8 cellular contexts compared by ENCODE assay signal in the genomic region with DNA sequence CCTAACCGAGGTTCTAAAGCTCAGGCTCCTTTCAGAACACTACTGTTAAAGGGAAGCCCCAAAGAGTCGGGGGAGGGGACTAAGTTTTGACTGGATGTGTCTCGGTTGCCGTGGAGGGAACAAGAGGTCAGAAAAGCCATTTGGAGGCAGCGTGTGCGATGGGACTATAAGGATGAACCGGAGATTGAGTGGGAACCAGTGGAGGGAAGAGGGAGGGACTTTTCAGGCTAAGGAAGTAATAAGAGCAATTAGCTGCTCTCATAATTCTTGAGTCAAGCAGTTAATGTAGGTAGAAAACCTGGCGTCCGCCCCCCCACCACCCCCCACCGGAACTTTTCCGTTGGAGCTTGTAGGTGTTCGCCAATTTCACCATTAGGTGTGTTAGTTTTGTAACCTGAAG. TPM values are rescaled to one million over a fixed set of nuclear protein-coding genes. Genes with fewer than 3 reads are reported as not detected.
DNase-seq lines count a peak whose midpoint lies in the region; ATAC-seq and TF ChIP-seq lines count a peak whose summit lies in the region.

No MANE protein-coding gene starts in this region.

- H3K4me1 ChIP-seq in neural progenitor cell, result peaks cover 23% of the 10 kb centered on the region

- H3K4me3 Mint-ChIP-seq in activated T-cell treated with anti-CD3 and anti-CD28 coated beads, Interleukin-2, amount 50 U/mL, for 24 hours, result peak overlapping the region; percentile 99
- H3K4me3 Mint-ChIP-seq in neural progenitor cell, result peak overlapping the region; percentile 95

- peak overlapping the region; percentile 89 for H2AFZ ChIP-seq in neural progenitor cell (replicated peaks)

- H3K27ac Mint-ChIP-seq in activated T-cell treated with anti-CD3 and anti-CD28 coated beads, Interleukin-2, amount 50 U/mL, for 24 hours, result peak overlapping the region; percentile 98
- H3K27ac Mint-ChIP-seq in neural progenitor cell, result peak overlapping the region; percentile 98

- H3K27me3 ChIP-seq in neural progenitor cell, result no peaks in the 10 kb centered on the region

- peaks cover 28% of the 10 kb centered on the region for H3F3A ChIP-seq in neural progenitor cell (ENCODE audit: low read depth)

- peaks cover 9% of the 10 kb centered on the region for H3K36me3 Mint-ChIP-seq in activated T-cell treated with anti-CD3 and anti-CD28 coated beads, Interleukin-2, amount 50 U/mL, for 24 hours (ENCODE audit: low read depth)
- no peaks in the 10 kb centered on the region for H3K36me3 Mint-ChIP-seq in neural progenitor cell

- H3K9me3 ChIP-seq in neural progenitor cell (ENCODE audit: low read depth), result no peaks in the 10 kb centered on the region

- peaks cover 45% of the 10 kb centered on the region for H3K79me2 ChIP-seq in neural progenitor cell (ENCODE audit: low read depth)

- peaks cover 36% of the 10 kb centered on the region for H4K20me1 ChIP-seq in neural progenitor cell (ENCODE audit: low read depth)

- TF ChIP-seq CTCF in fibroblast of villous mesenchyme (IDR thresholded peaks at IDR 0.05; ENCODE audit: insufficient read depth, low read depth, low read length), result no peak
- TF ChIP-seq CTCF in neural progenitor cell (IDR thresholded peaks at IDR 0.05), result no peak

- no peaks in the 10 kb centered on the region for H3K36me3 ChIP-seq in neural progenitor cell

- no peaks in the 10 kb centered on the region for H3K9me3 Mint-ChIP-seq in activated T-cell treated with anti-CD3 and anti-CD28 coated beads, Interleukin-2, amount 50 U/mL, for 24 hours
- no peaks in the 10 kb centered on the region for H3K9me3 Mint-ChIP-seq in neural progenitor cell

- peak overlapping the region; percentile 91 for H3K4me2 ChIP-seq in neural progenitor cell

- H3K27ac ChIP-seq in neural progenitor cell, result peak overlapping the region; percentile 92

- peak overlapping the region; percentile 78 for H3K4me3 ChIP-seq in fibroblast of villous mesenchyme (ENCODE audit: low read depth, low read length)
- peak overlapping the region; percentile 90 for H3K4me3 ChIP-seq in neural progenitor cell

- H3K4me1 Mint-ChIP-seq in activated T-cell treated with anti-CD3 and anti-CD28 coated beads, Interleukin-2, amount 50 U/mL, for 24 hours (ENCODE audit: low read depth), result peaks cover 37% of the 10 kb centered on the region
- peaks cover 27% of the 10 kb centered on the region for H3K4me1 Mint-ChIP-seq in neural progenitor cell

- peak; percentile 38 for DNase-seq in NCI-H1436 (lab: John Stamatoyannopoulos, UW)
- no peak for DNase-seq in NCI-H1436 treated with DMSO at 0.1 percent for 48 hours (lab: John Stamatoyannopoulos, UW)
- DNase-seq in NCI-H2196 (lab: John Stamatoyannopoulos, UW; ENCODE audit: unreplicated experiment), result peak; percentile 48
- no peak for DNase-seq in activated T-cell treated with anti-CD3 and anti-CD28 coated beads, Interleukin-2, amount 50 U/mL, for 24 hours
- peak; percentile 28 for DNase-seq in fibroblast of villous mesenchyme (ENCODE audit: low read depth)
- DNase-seq in neural progenitor cell (ENCODE audit: low spot score), result peak; percentile 71

- peak overlapping the region; percentile 73 for H3K9ac ChIP-seq in neural progenitor cell

- peak; percentile 23 for ATAC-seq in HG02610 (IDR thresholded peaks at IDR 0.05; ENCODE audit: unreplicated experiment)
- no peak for ATAC-seq in GM18861 (IDR thresholded peaks at IDR 0.05; ENCODE audit: unreplicated experiment)

- no peaks in the 10 kb centered on the region for H3K27me3 Mint-ChIP-seq in activated T-cell treated with anti-CD3 and anti-CD28 coated beads, Interleukin-2, amount 50 U/mL, for 24 hours
- no peaks in the 10 kb centered on the region for H3K27me3 Mint-ChIP-seq in neural progenitor cell (ENCODE audit: insufficient read depth, low read depth)

RNA-seq across cellular contexts. Expression of gene AKAP9, which starts 0.5 kb away (rescaled TPM):
- total RNA-seq in fibroblast of villous mesenchyme, result 43.2 and 49.2 TPM in 2 replicates
- total RNA-seq in neural progenitor cell (ENCODE audit: low replicate concordance), result 68.6 and 93.4 TPM in 2 replicates

RNA-seq across cellular contexts. Expression of gene MTERF1, which starts 59.7 kb away (rescaled TPM):
- total RNA-seq in fibroblast of villous mesenchyme, result 8.7 and 13.4 TPM in 2 replicates
- 16.2 and 36.9 TPM in 2 replicates for total RNA-seq in neural progenitor cell (ENCODE audit: low replicate concordance)

Comparison
In these comparisons a context has a peak if more than half of its experiments do, and no peak if none do; other contexts are left out.
1. DNase-seq: peak in NCI-H1436 (single experiment), NCI-H2196 (single experiment), fibroblast of villous mesenchyme (single experiment) and neural progenitor cell (single experiment); none in NCI-H1436 treated with DMSO at 0.1 percent for 48 hours (single experiment) and activated T-cell treated with anti-CD3 and anti-CD28 coated beads, Interleukin-2, amount 50 U/mL, for 24 hours (single experiment).